In the genomic region with DNA sequence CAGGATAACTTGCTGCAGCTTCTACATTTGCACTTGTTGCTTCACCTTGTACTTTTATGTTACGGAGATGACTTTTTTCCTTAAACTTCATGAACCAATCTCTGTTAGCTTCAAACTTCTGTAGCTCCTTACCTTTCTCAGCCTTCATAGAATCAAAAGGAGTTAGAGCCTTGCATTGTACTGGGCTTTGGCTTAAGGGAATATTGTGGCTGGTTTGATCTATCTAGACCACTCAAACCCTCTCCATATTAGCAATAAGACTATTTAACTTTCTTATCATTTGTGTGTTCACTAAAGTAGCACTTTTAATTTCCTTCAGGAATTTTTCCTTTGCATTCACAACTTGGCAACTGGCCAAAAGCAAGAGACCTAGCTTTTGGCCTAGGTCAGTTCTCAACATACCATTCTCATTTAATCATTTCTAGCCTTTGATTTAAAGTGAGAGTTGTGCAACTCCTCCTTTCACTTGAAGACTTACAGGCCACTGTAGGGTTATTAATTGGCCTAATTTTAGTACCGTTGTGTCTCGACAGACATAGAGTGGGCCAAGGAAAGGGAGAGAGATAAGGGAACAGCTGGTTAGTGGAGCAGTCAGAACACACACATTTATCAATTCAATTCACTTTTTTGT, we compare ENCODE assay signal across 15 cellular contexts.
DNase-seq lines count a peak whose midpoint lies in the region; ATAC-seq and TF ChIP-seq lines count a peak whose summit lies in the region.
"Had no signal": no experiment of that assay in that cellular context is flagged by ENCODE, and none has a peak within 500 bp of the region (broad histone marks: within the 10 kb centered on the region; RNA-seq: fewer than 3 reads in every experiment).

No MANE protein-coding gene starts in this region.

- CTCF ChIA-PET in Panc1 (lab: Charles Lee): no interaction called here

- no peak overlapping the region for H2AFZ ChIP-seq in fibroblast of lung (ENCODE audit: low read length)

- ATAC-seq in Panc1: no peak

- H3K9me3 ChIP-seq in Panc1 (ENCODE audit: control insufficient read depth, insufficient read depth, low read depth, low read length): peaks cover 21% of the 10 kb centered on the region; the same call in 1 of the 2 replicates
- H3K9me3 ChIP-seq in fibroblast of lung (ENCODE audit: control insufficient read depth, insufficient read depth, low read depth, low read length): no peaks in the 10 kb centered on the region
- H3K9me3 ChIP-seq: SJSA1 had no signal

- DNase-seq in DMS 273 (lab: John Stamatoyannopoulos, UW; ENCODE audit: unreplicated experiment) (peak; percentile 9), DMS 273 treated with DMSO at 0.1 percent for 48 hours (lab: John Stamatoyannopoulos, UW) (no peak), Panc1 (ENCODE audit: low read depth, low spot score) (no peak), fibroblast of lung (ENCODE audit: low read depth in 2 of 2) (peak; percentile 82 to 86), skeletal muscle cell (ENCODE audit: low read depth) (peak; percentile 59), T-helper 2 cell (no peak), DMS153 treated with DMSO at 0.1 percent for 48 hours (lab: John Stamatoyannopoulos, UW; ENCODE audit: unreplicated experiment) (no peak)
- DNase-seq in activated naive CD4-positive, alpha-beta T cell treated with anti-CD3 and anti-CD28 coated beads, Interleukin-2, amount 50 U/mL, for 16 hours: no peak
- DNase-seq: activated naive CD4-positive, alpha-beta T cell treated with anti-CD3 and anti-CD28 coated beads for 36 hours; cerebellar nuclear complex; NCI-H1436 treated with DMSO at 0.1 percent for 48 hours; NCI-H69; occipital lobe had no signal

- H3K4me3 ChIP-seq in Panc1 (ENCODE audit: low read depth in 2 of 2, low read length in 2 of 2) (no peak overlapping the region), fibroblast of lung (replicated peaks in 1 of 4; ENCODE audit: control extremely low read depth in 1 of 4, insufficient read depth in 1 of 4, low read depth in 3 of 4, low read length in 4 of 4) (no peak overlapping the region), skeletal muscle cell (ENCODE audit: low read depth, low read length) (no peak overlapping the region)
- H3K4me3 ChIP-seq: SJSA1 had no signal

- H3K4me1 ChIP-seq in Panc1 (ENCODE audit: control insufficient read depth, insufficient read depth, low read length) (peaks cover 12% of the 10 kb centered on the region), fibroblast of lung (ENCODE audit: control insufficient read depth, extremely low read depth, insufficient read depth, low read length) (no peaks in the 10 kb centered on the region)

- H3K79me2 ChIP-seq in fibroblast of lung (ENCODE audit: control insufficient read depth, insufficient read depth, low read length): no peaks in the 10 kb centered on the region

- H3K27ac ChIP-seq in Panc1 (ENCODE audit: low read length) (peak overlapping the region; percentile 30; the same call in 1 of the 2 replicates), fibroblast of lung (ENCODE audit: insufficient read depth, low read length) (no peak overlapping the region)
- H3K27ac ChIP-seq: 22Rv1, SJSA1 had no signal

- H3K4me2 ChIP-seq in fibroblast of lung (ENCODE audit: extremely low read depth, insufficient read depth, low read length): no peak overlapping the region

- TF ChIP-seq CTCF in Panc1 (IDR thresholded peaks at IDR 0.05) (no peak), fibroblast of lung (conservative IDR thresholded peaks at IDR 0.05 in 1 of 2, IDR thresholded peaks at IDR 0.05 in 1 of 2; ENCODE audit: low read depth in 1 of 2, low read length in 2 of 2) (no peak)

- in situ Hi-C loops in Panc1 (cut with HindIII; ENCODE audit: low pct_unique_long_range_greater_than_20kb, low sequenced_read_pairs): no loop called here

- H3K9ac ChIP-seq in fibroblast of lung (ENCODE audit: insufficient read depth, low read length): no peak overlapping the region

- H3K27me3 ChIP-seq in Panc1 (ENCODE audit: control insufficient read depth, insufficient read depth, low read length) (no peaks in the 10 kb centered on the region), fibroblast of lung (ENCODE audit: control insufficient read depth, insufficient read depth, low read length) (no peaks in the 10 kb centered on the region)
- H3K27me3 ChIP-seq: SJSA1 had no signal

- POLR2A ChIA-PET in Panc1 (lab: Charles Lee): no interaction called here

- no peaks in the 10 kb centered on the region for H3K36me3 ChIP-seq in Panc1 (ENCODE audit: control insufficient read depth, insufficient read depth, low read length)
- H3K36me3 ChIP-seq in fibroblast of lung (ENCODE audit: control insufficient read depth, insufficient read depth, low read length): no peaks in the 10 kb centered on the region
- H3K36me3 ChIP-seq: SJSA1 had no signal

- no peaks in the 10 kb centered on the region for H4K20me1 ChIP-seq in fibroblast of lung (ENCODE audit: control insufficient read depth, extremely low read depth, insufficient read depth, low read length)

- BruUV-seq in Panc1 (replicated peaks; lab: Mats Ljungman, UMichigan): no TSS peak

- intact Hi-C loops in Panc1 (cut with micrococcal nuclease; ENCODE audit: unreplicated experiment): no loop called here

Comparison
In these comparisons a context has a peak if more than half of its experiments do, and no peak if none do; other contexts are left out.
1. DNase-seq: peak in DMS 273 (single experiment), fibroblast of lung (2 of 2) and skeletal muscle cell (single experiment); none in DMS 273 treated with DMSO at 0.1 percent for 48 hours (single experiment), Panc1 (single experiment), activated naive CD4-positive, alpha-beta T cell treated with anti-CD3 and anti-CD28 coated beads, Interleukin-2, amount 50 U/mL, for 16 hours (single experiment), T-helper 2 cell (0 of 5) and DMS153 treated with DMSO at 0.1 percent for 48 hours (single experiment).